In the genomic region with DNA sequence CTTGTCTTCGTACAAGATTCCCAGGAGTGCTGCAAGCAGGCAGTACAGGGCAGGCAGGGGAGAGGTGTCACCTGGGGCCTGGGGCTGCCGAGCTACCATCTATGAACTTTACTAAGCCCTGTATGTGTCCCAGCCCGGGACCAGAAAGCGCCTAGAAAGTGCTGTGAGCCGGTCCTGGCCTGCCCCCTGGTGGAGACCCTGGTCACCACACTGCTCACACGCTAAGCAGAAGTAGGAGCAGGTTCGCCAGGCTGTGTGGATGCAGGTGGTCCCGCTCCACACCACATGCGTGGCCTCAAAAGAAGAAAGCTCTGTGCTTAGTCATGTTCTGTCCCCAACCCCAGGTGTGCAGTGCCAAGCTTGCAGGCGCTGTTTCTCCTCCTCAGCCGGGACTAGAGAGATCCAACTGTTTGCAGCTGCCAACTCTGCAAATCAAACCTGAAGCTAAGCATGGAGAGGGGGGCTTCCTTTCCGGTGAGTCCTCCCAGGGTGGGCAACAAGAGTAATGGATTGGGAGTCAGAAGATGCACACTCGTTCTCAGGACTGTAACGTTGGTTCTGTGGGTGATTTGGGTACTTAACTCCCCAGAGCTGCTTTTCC, we compare ENCODE assay signal across 8 cellular contexts. TPM values are rescaled to one million over a fixed set of nuclear protein-coding genes. Genes with fewer than 3 reads are reported as not detected.
DNase-seq lines count a peak whose midpoint lies in the region; ATAC-seq and TF ChIP-seq lines count a peak whose summit lies in the region.
"Not testable (repeated sequence)": the region's sequence is repeated elsewhere in the genome, so short reads cannot be mapped to it uniquely, and the experiment has no call there.

No MANE protein-coding gene starts in this region.

- not testable (repeated sequence) for ATAC-seq in mucosa of descending colon

- TF ChIP-seq CTCF in fibroblast of mammary gland (conservative IDR thresholded peaks at IDR 0.05; ENCODE audit: control insufficient read depth, insufficient read depth, low read depth, low read length) (peak; percentile 49), mucosa of descending colon (IDR thresholded peaks at IDR 0.05) (peak; percentile 61)

- H3K36me3 ChIP-seq in mucosa of descending colon (ENCODE audit: low read depth), result not testable (repeated sequence)

- not testable (repeated sequence) for H3K9me3 ChIP-seq in mucosa of descending colon

- not testable (repeated sequence) for H3K4me1 ChIP-seq in mucosa of descending colon (ENCODE audit: low read depth)

- intact Hi-C loops in mucosa of descending colon (cut with DNase I, micrococcal nuclease), result not testable (repeated sequence)

- H3K4me3 ChIP-seq in fibroblast of mammary gland (ENCODE audit: control insufficient read depth, low read depth, low read length); mucosa of descending colon: not testable (repeated sequence)

- DNase-seq in AG08396 (ENCODE audit: low spot score) (peak; percentile 36), GM19238 (ENCODE audit: insufficient read length, low spot score) (peak; percentile 24), NCI-H2081 treated with DMSO at 0.1 percent for 48 hours (lab: John Stamatoyannopoulos, UW) (peak; percentile 0), T-helper 22 cell (ENCODE audit: low read depth) (peak; percentile 37), fibroblast of mammary gland (ENCODE audit: low read depth) (peak; percentile 40), mucosa of descending colon (peak; percentile 70 to 87 (median 85))
- peak; percentile 60 for DNase-seq in activated gamma-delta T cell treated with anti-CD3 and anti-CD28 coated beads, Interleukin-2, amount 50 U/mL, for 16 hours (ENCODE audit: low read depth)
- DNase-seq in stimulated activated CD4-positive, alpha-beta T cell treated with anti-CD3 and anti-CD28 coated beads, TNF-alpha, amount 100 ng/mL, for 24 hours (ENCODE audit: low read depth in 3 of 3), result peak; percentile 56 to 75 (median 62)

RNA-seq across cellular contexts. Expression of a gene that starts 31.7 kb away (rescaled TPM):
- 10 to 100 TPM; 60.6 to 82.3 (median 65.2) TPM for total RNA-seq in mucosa of descending colon

Comparison
In these comparisons a context has a peak if more than half of its experiments do, and no peak if none do; other contexts are left out.
1. DNase-seq: peak in every context shown above with its lines; median percentile 85 in mucosa of descending colon; 62 in stimulated activated CD4-positive, alpha-beta T cell treated with anti-CD3 and anti-CD28 coated beads, TNF-alpha, amount 100 ng/mL, for 24 hours; 60 in activated gamma-delta T cell treated with anti-CD3 and anti-CD28 coated beads, Interleukin-2, amount 50 U/mL, for 16 hours; 40 in fibroblast of mammary gland; 37 in T-helper 22 cell; 36 in AG08396; 24 in GM19238; 0 in NCI-H2081 treated with DMSO at 0.1 percent for 48 hours.